Comparison of ENCODE assay signal across 8 cellular contexts in the genomic region with DNA sequence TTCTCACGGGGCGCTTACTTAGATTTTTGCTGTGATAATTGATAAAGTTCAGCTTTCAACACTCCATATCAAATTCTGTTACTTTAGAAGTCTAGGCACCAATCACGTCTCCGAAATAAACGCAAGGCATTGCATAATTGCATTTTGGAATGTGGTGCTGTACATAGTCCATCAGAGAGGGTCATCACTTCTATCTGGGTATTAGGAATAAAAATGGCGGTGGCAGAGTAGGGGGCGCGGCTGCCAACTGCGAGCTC. TPM values are rescaled to one million over a fixed set of nuclear protein-coding genes. Genes with fewer than 3 reads are reported as not detected.
DNase-seq lines count a peak whose midpoint lies in the region; ATAC-seq, FAIRE-seq and TF ChIP-seq lines count a peak whose summit lies in the region.

No MANE protein-coding gene starts in this region.

- no peaks in the 10 kb centered on the region for H4K20me1 ChIP-seq in GM12878 (ENCODE audit: control insufficient read depth, insufficient read depth)

- H3K4me3 Mint-ChIP-seq in activated naive CD4-positive, alpha-beta T cell treated with anti-CD3 and anti-CD28 coated beads, Interleukin-2, amount 10 ng/mL, durations not matched to agents 7 days and 5 days = peak overlapping the region; percentile 92
- H3K4me3 Mint-ChIP-seq in type B pancreatic cell = peak overlapping the region; percentile 99

- peaks cover 56% of the 10 kb centered on the region for H3K4me1 Mint-ChIP-seq in activated naive CD4-positive, alpha-beta T cell treated with anti-CD3 and anti-CD28 coated beads, Interleukin-2, amount 10 ng/mL, durations not matched to agents 7 days and 5 days
- peaks cover 35% of the 10 kb centered on the region for H3K4me1 Mint-ChIP-seq in type B pancreatic cell (ENCODE audit: unreplicated experiment)

- peaks cover 15% of the 10 kb centered on the region for H3K4me1 ChIP-seq in GM12878 (ENCODE audit: control insufficient read depth, insufficient read depth, low read length)
- peaks cover 19% of the 10 kb centered on the region for H3K4me1 ChIP-seq in mesodermal cell (ENCODE audit: control insufficient read depth, insufficient read depth, low read length, poor library complexity, severe bottlenecking)
- H3K4me1 ChIP-seq in testis = peaks cover 48% of the 10 kb centered on the region

- TF ChIP-seq EP300 in GM12878 (IDR thresholded peaks at IDR 0.05; ENCODE audit: borderline replicate concordance in 1 of 2, control insufficient read depth in 1 of 2, low read depth in 2 of 2, low read length in 2 of 2) = no peak

- no peak overlapping the region for H3K27ac Mint-ChIP-seq in activated naive CD4-positive, alpha-beta T cell treated with anti-CD3 and anti-CD28 coated beads, Interleukin-2, amount 10 ng/mL, durations not matched to agents 7 days and 5 days
- peak overlapping the region; percentile 98 for H3K27ac Mint-ChIP-seq in type B pancreatic cell

- TF ChIP-seq RAD21 in GM12878 (IDR thresholded peaks at IDR 0.05; ENCODE audit: insufficient read depth, low read depth, low read length) = no peak

- H3K9ac ChIP-seq in GM12878 (ENCODE audit: control insufficient read depth, insufficient read depth, low read length) = no peak overlapping the region

- H3K4me3 ChIP-seq in GM12878 (no peak overlapping the region), mesodermal cell (ENCODE audit: extremely low read depth, insufficient read depth, low read length, poor library complexity, severe bottlenecking) (no peak overlapping the region), testis (peak overlapping the region in 1 of 2 donors; percentile 83)

- CTCF ChIA-PET in activated naive CD4-positive, alpha-beta T cell treated with anti-CD3 and anti-CD28 coated beads, Interleukin-2, amount 10 ng/mL, durations not matched to agents 7 days and 5 days (lab: Charles Lee) = interaction anchor here (0.6 kb wide), 1 partner anchor 124 kb away, joined by 3 read pairs; no protein-coding TSS in a partner anchor
- CTCF ChIA-PET in GM12878 (lab: Yijun Ruan, JAX) = interaction anchor here (1.7 kb wide), 1 partner anchor 78 kb away, joined by 4 read pairs; no protein-coding TSS in a partner anchor

- WGBS in GM12878 (ENCODE audit: insufficient coverage, insufficient replicate concordance, low lambda C conversion rate, missing lambda C conversion rate) = 1% methylated on average over 9 of the region's 9 CpGs
- 12 to 33% methylated on average over 6 to 7 of the region's 9 CpGs for WGBS in mesodermal cell (ENCODE audit: insufficient coverage in 2 of 2), 2 experiments
- WGBS in testis, 2 donors = 17 to 23% methylated on average over 6 to 9 of the region's 9 CpGs

- FAIRE-seq in GM12878 (lab: Jason Lieb, UNC) = no peak

- DNase-seq in activated naive CD4-positive, alpha-beta T cell treated with anti-CD3 and anti-CD28 coated beads, Interleukin-2, amount 10 ng/mL, durations not matched to agents 7 days and 5 days = no peak
- DNase-seq in activated naive CD4-positive, alpha-beta T cell treated with anti-CD3 and anti-CD28 coated beads, Interleukin-2, amount 50 U/mL, for 16 hours = no peak
- DNase-seq in GM12878 (ENCODE audit: low read depth, low spot score) (no peak), type B pancreatic cell (ENCODE audit: extremely low spot score, unreplicated experiment) (no peak), testis (no peak), T-helper 9 cell (no peak), HCEC 1CT (no peak)

- no peaks in the 10 kb centered on the region for H3K9me3 Mint-ChIP-seq in activated naive CD4-positive, alpha-beta T cell treated with anti-CD3 and anti-CD28 coated beads, Interleukin-2, amount 10 ng/mL, durations not matched to agents 7 days and 5 days
- no peaks in the 10 kb centered on the region for H3K9me3 Mint-ChIP-seq in type B pancreatic cell

- in situ Hi-C loops in GM12878 (cut with MboI) = no loop called here

- RAD21 ChIA-PET in GM12878 (lab: Charles Lee; ENCODE audit: unreplicated experiment) = interaction anchor here (0.6 to 1.2 kb wide), 9 partner anchors 9 to 285 kb away, joined by 3 to 10 read pairs (median 3); a partner anchor contains a TSS

- SMC1A ChIA-PET in GM12878 (lab: Charles Lee; ENCODE audit: uncharacterized antibody, unreplicated experiment) = interaction anchor here (0.5 kb wide), 1 partner anchor 20 kb away, joined by 3 read pairs; no protein-coding TSS in a partner anchor

- H3K27ac ChIP-seq in GM12878 (ENCODE audit: control insufficient read depth, insufficient read depth) (no peak overlapping the region), mesodermal cell (ENCODE audit: low read depth, low read length, severe bottlenecking) (peak overlapping the region; percentile 41), testis (no peak overlapping the region)

- peak overlapping the region; percentile 84 for H2AFZ ChIP-seq in GM12878 (ENCODE audit: control insufficient read depth, low read depth, low read length)

- H3K4me2 ChIP-seq in GM12878 (ENCODE audit: control insufficient read depth, insufficient read depth) = peak overlapping the region; percentile 82

- H3K36me3 Mint-ChIP-seq in activated naive CD4-positive, alpha-beta T cell treated with anti-CD3 and anti-CD28 coated beads, Interleukin-2, amount 10 ng/mL, durations not matched to agents 7 days and 5 days = peaks cover 25% of the 10 kb centered on the region
- H3K36me3 Mint-ChIP-seq in type B pancreatic cell = peaks cover 14% of the 10 kb centered on the region

- H3K9me3 ChIP-seq in GM12878 (replicated peaks; ENCODE audit: control insufficient read depth, insufficient read depth, low read length) (no peaks in the 10 kb centered on the region), mesodermal cell (ENCODE audit: control insufficient read depth, low read length) (no peaks in the 10 kb centered on the region), testis (no peaks in the 10 kb centered on the region)

- BruUV-seq in GM12878 (replicated peaks; lab: Mats Ljungman, UMichigan) = no TSS peak

- H3K79me2 ChIP-seq in GM12878 (ENCODE audit: control insufficient read depth, insufficient read depth, low read length) = peaks cover 61% of the 10 kb centered on the region

- no peak for TF ChIP-seq CTCF in GM12878 (IDR thresholded peaks at IDR 0.05 in 2 of 3, conservative IDR thresholded peaks at IDR 0.05 in 1 of 3; ENCODE audit: control insufficient read depth in 2 of 3, extremely low read depth in 1 of 3, insufficient read depth in 1 of 3, low read depth in 3 of 3, low read length in 3 of 3)
- TF ChIP-seq CTCF in type B pancreatic cell (conservative IDR thresholded peaks at IDR 0.05) = no peak
- TF ChIP-seq CTCF in testis (IDR thresholded peaks at IDR 0.05) = peak in 1 of 3 experiments; percentile 8

- no peaks in the 10 kb centered on the region for H3K27me3 ChIP-seq in GM12878 (replicated peaks in 1 of 2; ENCODE audit: control insufficient read depth in 2 of 2, insufficient read depth in 2 of 2, low read length in 1 of 2)
- H3K27me3 ChIP-seq in testis = no peaks in the 10 kb centered on the region

- intact Hi-C loops in GM12878 (cut with micrococcal nuclease; ENCODE audit: unreplicated experiment) (loop anchor here (5.0 kb wide), 2 partner anchors 79 to 626 kb away; a partner anchor contains a TSS), testis (cut with DNase I; ENCODE audit: low total_unique reads) (loop anchor here (5.0 kb wide), 1 partner anchor 49 kb away; no protein-coding TSS in a partner anchor)

- no peak for ATAC-seq in GM12878

- H3K27me3 Mint-ChIP-seq in activated naive CD4-positive, alpha-beta T cell treated with anti-CD3 and anti-CD28 coated beads, Interleukin-2, amount 10 ng/mL, durations not matched to agents 7 days and 5 days = peaks cover 8% of the 10 kb centered on the region
- H3K27me3 Mint-ChIP-seq in type B pancreatic cell = no peaks in the 10 kb centered on the region

- TF ChIP-seq POLR2A in GM12878 (IDR thresholded peaks at IDR 0.05; ENCODE audit: low read depth, low read length) (no peak), testis (IDR thresholded peaks at IDR 0.05) (no peak)

- peaks cover 0 to 12% of the 10 kb centered on the region in 2 experiments; a peak in 2 of 4 replicates for H3K36me3 ChIP-seq in GM12878 (ENCODE audit: control insufficient read depth in 2 of 2, insufficient read depth in 2 of 2, low read length in 1 of 2)
- H3K36me3 ChIP-seq in mesodermal cell (ENCODE audit: control insufficient read depth, insufficient read depth, low read length) = peaks cover 22% of the 10 kb centered on the region
- H3K36me3 ChIP-seq in testis (ENCODE audit: low read depth, missing control alignments) = no peaks in the 10 kb centered on the region

- POLR2A ChIA-PET in GM12878 (lab: Charles Lee) = interaction anchor here (0.6 to 1.7 kb wide), 10 partner anchors 9 to 1062 kb away, joined by 3 to 7 read pairs (median 3); a partner anchor contains a TSS

RNA-seq across cellular contexts. Expression of a gene that starts 0.4 kb away (rescaled TPM):
- total RNA-seq in GM12878 (2013; cell fraction: nucleolus; rRNA removed) = 13.7 and 16.2 TPM in 2 replicates
- total RNA-seq in GM12878 (2014; rRNA removed) (11.8 and 20.8 TPM in 2 replicates), GM12878 (2014; rRNA removed; fragmentation: Illumina TruSeq; extraction: Trizol) (20.6 and 28.0 TPM in 2 replicates), GM12878 (2021) (26.2 and 27.0 TPM in 2 replicates), type B pancreatic cell (ENCODE audit: low replicate concordance) (19.0 and 22.8 TPM in 2 replicates), testis (10 to 100 TPM; 23.0 to 30.5 TPM)
- polyA plus RNA-seq in GM12878 (2011; ENCODE audit: low read depth) = 0.71 TPM
- polyA plus RNA-seq in GM12878 (2011; rRNA removed) (13.5 and 15.1 TPM in 2 replicates), GM12878 (2014; fragmentation: Illumina TruSeq; extraction: Trizol) (4.0 and 18.3 TPM in 2 replicates), GM12878 (2014; fragmentation: Nextera tagmentation; extraction: Ambion mirVana) (10 to 100 TPM; 38.4 to 56.8 TPM), GM12878 (2014; rRNA removed) (28.1 and 38.5 TPM in 2 replicates), GM12878 (2016; fragmentation: Nextera tagmentation; extraction: Ambion mirVana) (10 to 100 TPM; 69.1 to 84.8 TPM), testis (ENCODE audit: insufficient read depth, low read depth, low replicate concordance) (37.0 TPM)
- 5.5 and 37.3 TPM in 2 replicates for polyA plus RNA-seq in GM12878 (2011; cell fraction: cytosol; rRNA removed)
- 18.7 and 21.9 TPM in 2 replicates for polyA plus RNA-seq in GM12878 (2011; cell fraction: nucleus; rRNA removed)
- 32.2 and 72.8 TPM in 2 replicates for polyA plus RNA-seq in GM12878 (2012)
- 8.0 and 8.6 TPM in 2 replicates for polyA minus RNA-seq in GM12878 (2011; rRNA and poly(A)+ RNA removed)
- polyA minus RNA-seq in GM12878 (2011; cell fraction: cytosol; rRNA and poly(A)+ RNA removed) = 1.5 and 4.3 TPM in 2 replicates
- polyA minus RNA-seq in GM12878 (2011; cell fraction: nucleus; rRNA and poly(A)+ RNA removed) = 9.8 and 12.5 TPM in 2 replicates
- 40.7 TPM for polyA plus RNA-seq in mesodermal cell (2013, experiment 1 of 2)
- polyA plus RNA-seq in mesodermal cell (2013, experiment 2 of 2) = 32.5 TPM

RNA-seq across cellular contexts. Expression of a gene that starts 2.4 kb away (rescaled TPM):
- 28.6 and 34.5 TPM in 2 replicates for total RNA-seq in GM12878 (2013; cell fraction: nucleolus; rRNA removed)
- 79.6 and 107 TPM in 2 replicates for total RNA-seq in GM12878 (2014; rRNA removed)
- 48.6 and 58.3 TPM in 2 replicates for total RNA-seq in GM12878 (2014; rRNA removed; fragmentation: Illumina TruSeq; extraction: Trizol)
- total RNA-seq in GM12878 (2021) = 122 and 135 TPM in 2 replicates
- 35.3 TPM for polyA plus RNA-seq in GM12878 (2011; ENCODE audit: low read depth)
- 43.2 and 75.3 TPM in 2 replicates for polyA plus RNA-seq in GM12878 (2011; rRNA removed)
- polyA plus RNA-seq in GM12878 (2011; cell fraction: cytosol; rRNA removed) = 68.9 and 95.2 TPM in 2 replicates
- polyA plus RNA-seq in GM12878 (2011; cell fraction: nucleus; rRNA removed) = 199 and 214 TPM in 2 replicates
- polyA plus RNA-seq in GM12878 (2012) = 80.0 and 87.5 TPM in 2 replicates
- 77.0 and 80.3 TPM in 2 replicates for polyA plus RNA-seq in GM12878 (2014; fragmentation: Illumina TruSeq; extraction: Trizol)
- 10 to 100 TPM; 21.6 to 34.8 TPM for polyA plus RNA-seq in GM12878 (2014; fragmentation: Nextera tagmentation; extraction: Ambion mirVana)
- 130 and 144 TPM in 2 replicates for polyA plus RNA-seq in GM12878 (2014; rRNA removed)
- 10 to 100 TPM; 32.1 to 51.0 TPM for polyA plus RNA-seq in GM12878 (2016; fragmentation: Nextera tagmentation; extraction: Ambion mirVana)
- polyA minus RNA-seq in GM12878 (2011; rRNA and poly(A)+ RNA removed) = 53.0 and 67.6 TPM in 2 replicates
- polyA minus RNA-seq in GM12878 (2011; cell fraction: cytosol; rRNA and poly(A)+ RNA removed) = 23.5 and 26.6 TPM in 2 replicates
- polyA minus RNA-seq in GM12878 (2011; cell fraction: nucleus; rRNA and poly(A)+ RNA removed) = 30.9 and 54.3 TPM in 2 replicates
- polyA plus RNA-seq in mesodermal cell (2013, experiment 1 of 2) = 292 TPM
- 250 TPM for polyA plus RNA-seq in mesodermal cell (2013, experiment 2 of 2)
- 105 and 231 TPM in 2 replicates for total RNA-seq in type B pancreatic cell (ENCODE audit: low replicate concordance)
- total RNA-seq in testis = 100 to 1,000 TPM; 137 to 147 TPM
- 92.4 TPM for polyA plus RNA-seq in testis (ENCODE audit: insufficient read depth, low read depth, low replicate concordance)

RNA-seq across cellular contexts. Expression of a gene that starts 40.9 kb away (rescaled TPM):
- total RNA-seq in GM12878 (2013; cell fraction: nucleolus; rRNA removed) = 0.22 and 0.23 TPM in 2 replicates
- total RNA-seq in GM12878 (2014; rRNA removed) (not detected in 2 replicates), GM12878 (2014; rRNA removed; fragmentation: Illumina TruSeq; extraction: Trizol) (not detected in 2 replicates), GM12878 (2021) (0.35 and 0.46 TPM in 2 replicates), type B pancreatic cell (ENCODE audit: low replicate concordance) (0.12 TPM in 1 of 2 replicates, not detected in the other), testis (10 to 100 TPM; 58.6 to 71.9 TPM)
- polyA plus RNA-seq in GM12878 (2011; ENCODE audit: low read depth) = not detected
- polyA plus RNA-seq in GM12878 (2011; rRNA removed) (not detected in 2 replicates), GM12878 (2014; fragmentation: Illumina TruSeq; extraction: Trizol) (not detected in 2 replicates), GM12878 (2014; fragmentation: Nextera tagmentation; extraction: Ambion mirVana) (not detected), GM12878 (2014; rRNA removed) (not detected in 2 replicates), GM12878 (2016; fragmentation: Nextera tagmentation; extraction: Ambion mirVana) (not detected), testis (ENCODE audit: insufficient read depth, low read depth, low replicate concordance) (41.7 TPM)
- polyA plus RNA-seq in GM12878 (2011; cell fraction: cytosol; rRNA removed) = 0.02 TPM in 1 of 2 replicates, not detected in the other
- polyA plus RNA-seq in GM12878 (2011; cell fraction: nucleus; rRNA removed) = 0.13 and 0.42 TPM in 2 replicates
- polyA plus RNA-seq in GM12878 (2012) = 0.11 TPM in 1 of 2 replicates, not detected in the other
- polyA minus RNA-seq in GM12878 (2011; rRNA and poly(A)+ RNA removed) = 0.15 TPM in 1 of 2 replicates, not detected in the other
- polyA minus RNA-seq in GM12878 (2011; cell fraction: cytosol; rRNA and poly(A)+ RNA removed) = not detected in 2 replicates
- polyA minus RNA-seq in GM12878 (2011; cell fraction: nucleus; rRNA and poly(A)+ RNA removed) = 0.10 TPM in 1 of 2 replicates, not detected in the other
- 14.5 TPM for polyA plus RNA-seq in mesodermal cell (2013, experiment 1 of 2)
- 8.7 TPM for polyA plus RNA-seq in mesodermal cell (2013, experiment 2 of 2)

Comparison
In these comparisons a context has a peak if more than half of its experiments do, and no peak if none do; other contexts are left out.
1. RNA of a gene that starts 40.9 kb away (total RNA-seq): 58.6 to 71.9 TPM in testis; 0.12 TPM in type B pancreatic cell and 0.22 to 0.46 TPM in GM12878; every median in the first group is over 10 times any median in the second.